In the genomic region with DNA sequence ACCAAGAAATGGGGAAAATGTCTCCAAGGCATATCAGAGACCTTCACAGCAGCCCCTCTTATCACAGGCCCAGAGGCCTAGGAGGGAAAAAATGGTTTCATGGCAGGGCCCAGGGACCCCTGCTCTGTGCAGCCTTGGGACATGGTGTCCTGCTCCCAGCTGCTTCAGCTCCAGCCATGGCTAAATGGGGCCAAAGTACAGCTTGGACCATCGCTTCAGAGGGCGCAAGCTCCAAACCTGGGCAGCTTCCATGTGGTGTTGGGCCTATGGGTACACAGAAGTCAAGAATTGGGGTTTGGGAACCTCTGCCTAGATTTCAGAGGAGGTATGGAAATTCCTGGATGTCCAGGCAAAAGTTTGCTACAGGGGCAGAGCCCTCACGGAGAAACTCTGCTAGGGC, we compare ENCODE assay signal across 35 cellular contexts.
"Had no signal": no experiment of that assay in that cellular context is flagged by ENCODE, and none has a peak within 500 bp of the region (broad histone marks: within the 10 kb centered on the region; RNA-seq: fewer than 3 reads in every experiment).

No MANE protein-coding gene starts in this region.

- H3K36me3 ChIP-seq: MG63 had no signal

- H3K4me3 ChIP-seq: MG63 had no signal

- DNase-seq: Karpas-422, Kasumi-1, MG63, MM.1S, MV-4-11, NCI-H1048, NCI-H1092, NCI-H1092 treated with DMSO at 0.1 percent for 48 hours, NCI-H1105, NCI-H1105 treated with DMSO at 0.1 percent for 48 hours, NCI-H1417, NCI-H1417 treated with DMSO at 0.1 percent for 48 hours, NCI-H1436, NCI-H1436 treated with DMSO at 0.1 percent for 48 hours, NCI-H146, NCI-H1694, NCI-H1694 treated with DMSO at 0.1 percent for 48 hours, NCI-H187, NCI-H187 treated with DMSO at 0.1 percent for 48 hours, NCI-H2029, NCI-H2029 treated with DMSO at 0.1 percent for 48 hours, NCI-H2081, NCI-H2081 treated with DMSO at 0.1 percent for 48 hours, NCI-H2107, NCI-H2171, NCI-H2171 treated with DMSO at 0.1 percent for 48 hours, NCI-H2227 treated with DMSO at 0.1 percent for 48 hours, NCI-H226, NCI-H345, NCI-H446, NCI-H446 treated with DMSO at 0.1 percent for 48 hours, NCI-H510A, NCI-H510A treated with DMSO at 0.1 percent for 48 hours, NCI-H524 had no signal

- H3K27ac ChIP-seq: KMS-11 had no signal
